In genomic region chr3:184332370-184333090, GRCh38 we compare ENCODE assay signal across 8 cellular contexts. TPM values are rescaled to one million over a fixed set of nuclear protein-coding genes. Genes with fewer than 3 reads are reported as not detected.
DNase-seq lines count a peak whose midpoint lies in the region; TF ChIP-seq lines count a peak whose summit lies in the region.

No MANE protein-coding gene starts in this region.

- H2AFZ ChIP-seq in trophoblast cell (ENCODE audit: insufficient read depth, low read length, poor library complexity) (no peak overlapping the region), OCI-LY7 (ENCODE audit: low read length) (no peak overlapping the region)

- peak overlapping the region; percentile 64 to 99 (median 85) for H3K27ac ChIP-seq in esophagus muscularis mucosa (replicated peaks in 1 of 4)
- H3K27ac ChIP-seq in trophoblast cell (ENCODE audit: low read depth, low read length) = peak overlapping the region; percentile 66
- H3K27ac ChIP-seq in OCI-LY7 (ENCODE audit: low read depth, low read length, poor library complexity, severe bottlenecking) = no peak overlapping the region

- H3K4me3 ChIP-seq in esophagus muscularis mucosa (no peak overlapping the region), trophoblast cell (ENCODE audit: low read depth, low read length) (no peak overlapping the region), OCI-LY7 (ENCODE audit: low read depth, low read length, poor library complexity, severe bottlenecking) (no peak overlapping the region)

- H2BK120ac ChIP-seq in trophoblast cell (ENCODE audit: insufficient read depth, low read length, poor library complexity) = no peak overlapping the region

- no TSS peak for BruUV-seq in OCI-LY7 (replicated peaks; lab: Mats Ljungman, UMichigan)

- H3K4me1 ChIP-seq in esophagus muscularis mucosa = peaks cover 18 to 40% (median 32%) of the 10 kb centered on the region in 4 donors
- H3K4me1 ChIP-seq in trophoblast cell (ENCODE audit: control insufficient read depth in 1 of 2, insufficient read depth in 2 of 2, low read length in 2 of 2) = peaks cover 28 to 33% of the 10 kb centered on the region in 2 experiments
- peaks cover 8% of the 10 kb centered on the region for H3K4me1 ChIP-seq in OCI-LY7 (ENCODE audit: insufficient read depth, low read length, poor library complexity, severe bottlenecking)

- DNase-seq in GM04504 (ENCODE audit: low read depth) (peak; percentile 76), SW 1271 (lab: John Stamatoyannopoulos, UW) (peak; percentile 75 to 87), esophagus muscularis mucosa (ENCODE audit: extremely low spot score) (no peak), trophoblast cell (peak; percentile 80 to 85), RPMI8226 (no peak), epidermal melanocyte (ENCODE audit: insufficient read length, low spot score) (no peak), OCI-LY7 (ENCODE audit: low spot score) (no peak), NCI-H526 (lab: John Stamatoyannopoulos, UW) (no peak)

- H3K4me2 ChIP-seq in trophoblast cell (ENCODE audit: low read length) = peak overlapping the region; percentile 25
- no peak overlapping the region for H3K4me2 ChIP-seq in OCI-LY7 (ENCODE audit: low read length)

- H4K20me1 ChIP-seq in OCI-LY7 (ENCODE audit: insufficient read depth, low read length) = peaks cover 4% of the 10 kb centered on the region; the same call in 1 of the 2 replicates

- H4K12ac ChIP-seq in trophoblast cell (ENCODE audit: low read depth, low read length) = no peak overlapping the region

- H3K27me3 ChIP-seq in esophagus muscularis mucosa (no peaks in the 10 kb centered on the region), trophoblast cell (ENCODE audit: insufficient read depth, low read length) (no peaks in the 10 kb centered on the region)

- TF ChIP-seq POLR2A in esophagus muscularis mucosa (IDR thresholded peaks at IDR 0.05; ENCODE audit: low read depth) = no peak

- no peak overlapping the region for H2AK5ac ChIP-seq in trophoblast cell (ENCODE audit: low read length)

- peaks cover 20% of the 10 kb centered on the region for H3K79me1 ChIP-seq in trophoblast cell (ENCODE audit: low read length)

- H4K91ac ChIP-seq in trophoblast cell (ENCODE audit: low read depth, low read length) = peak overlapping the region; percentile 50

- H3K9me2 ChIP-seq in OCI-LY7 (ENCODE audit: insufficient read depth, low read length) = no peaks in the 10 kb centered on the region

- H3K4ac ChIP-seq in trophoblast cell (ENCODE audit: low read depth, low read length) = no peak overlapping the region

- H3K79me2 ChIP-seq in trophoblast cell (ENCODE audit: control insufficient read depth, insufficient read depth, low read length, poor library complexity) = peaks cover 9% of the 10 kb centered on the region
- H3K79me2 ChIP-seq in OCI-LY7 (ENCODE audit: insufficient read depth, low read depth, low read length) = no peaks in the 10 kb centered on the region

- no peaks in the 10 kb centered on the region for H3K9me3 ChIP-seq in esophagus muscularis mucosa
- peaks cover 5% of the 10 kb centered on the region for H3K9me3 ChIP-seq in trophoblast cell (ENCODE audit: insufficient read depth, low read depth, low read length)
- H3K9me3 ChIP-seq in OCI-LY7 (ENCODE audit: low read length) = no peaks in the 10 kb centered on the region

- TF ChIP-seq EP300 in esophagus muscularis mucosa (IDR thresholded peaks at IDR 0.05) = no peak

- H3K18ac ChIP-seq in trophoblast cell (ENCODE audit: low read length) = peak overlapping the region; percentile 10

- WGBS in esophagus muscularis mucosa = 69% methylated on average over 10 of the region's 10 CpGs
- WGBS in trophoblast cell (ENCODE audit: extremely low coverage, insufficient coverage, insufficient read length) = no CpG with 5 or more reads among the region's 10 CpGs

- POLR2A ChIA-PET in OCI-LY7 (lab: Charles Lee) = no interaction called here

- H4K8ac ChIP-seq in trophoblast cell (ENCODE audit: low read depth, low read length) = no peak overlapping the region

- H2BK5ac ChIP-seq in trophoblast cell (ENCODE audit: low read depth, low read length, poor library complexity) = peak overlapping the region; percentile 49

- CTCF ChIA-PET in OCI-LY7 (lab: Charles Lee; ENCODE audit: unreplicated experiment) = no interaction called here

- intact Hi-C loops in esophagus muscularis mucosa (cut with DNase I) = no loop called here
- intact Hi-C loops in OCI-LY7 (cut with micrococcal nuclease; ENCODE audit: unreplicated experiment) = no loop called here

- H3K9ac ChIP-seq in trophoblast cell (ENCODE audit: low read length) = no peak overlapping the region

- no peak overlapping the region for H3K23ac ChIP-seq in trophoblast cell (ENCODE audit: low read length)

- no peak overlapping the region for H2BK12ac ChIP-seq in trophoblast cell (ENCODE audit: low read length)

- H3K14ac ChIP-seq in trophoblast cell (ENCODE audit: low read length) = peak overlapping the region; percentile 5

- peaks cover 55 to 79% (median 78%) of the 10 kb centered on the region in 4 donors for H3K36me3 ChIP-seq in esophagus muscularis mucosa
- peaks cover 53 to 66% of the 10 kb centered on the region in 2 experiments for H3K36me3 ChIP-seq in trophoblast cell (ENCODE audit: control insufficient read depth in 1 of 2, insufficient read depth in 2 of 2, low read length in 2 of 2)
- peaks cover 79% of the 10 kb centered on the region for H3K36me3 ChIP-seq in OCI-LY7 (ENCODE audit: insufficient read depth, low read length)

- no peak for TF ChIP-seq CTCF in esophagus muscularis mucosa (IDR thresholded peaks at IDR 0.05)
- no peak for TF ChIP-seq CTCF in OCI-LY7 (conservative IDR thresholded peaks at IDR 0.05; ENCODE audit: low read length)

RNA-seq across cellular contexts. Expression of gene FAM131A, which starts 4.9 kb away (rescaled TPM):
- total RNA-seq in esophagus muscularis mucosa = 10 to 100 TPM; 40.3 to 71.0 (median 59.9) TPM
- 25.1 and 28.3 TPM in 2 replicates for polyA plus RNA-seq in trophoblast cell (2013)
- 3.8 and 5.2 TPM in 2 replicates for total RNA-seq in OCI-LY7 (2014; rRNA removed; shearing (Covaris generic))
- 3.7 and 4.2 TPM in 2 replicates for total RNA-seq in OCI-LY7 (2022)

RNA-seq across cellular contexts. Expression of gene EIF4G1, which starts 18.1 kb away (rescaled TPM):
- total RNA-seq in esophagus muscularis mucosa (100 to 1,000 TPM; 291 to 418 (median 360) TPM), OCI-LY7 (2022) (350 and 412 TPM in 2 replicates)
- 441 and 461 TPM in 2 replicates for polyA plus RNA-seq in trophoblast cell (2013)
- 245 and 293 TPM in 2 replicates for total RNA-seq in OCI-LY7 (2014; rRNA removed; shearing (Covaris generic))

RNA-seq across cellular contexts. Expression of gene CLCN2, which starts 28.9 kb away (rescaled TPM):
- 1 to 10 TPM; 1.8 to 3.4 (median 2.7) TPM for total RNA-seq in esophagus muscularis mucosa
- 7.0 and 7.3 TPM in 2 replicates for polyA plus RNA-seq in trophoblast cell (2013)
- total RNA-seq in OCI-LY7 (2014; rRNA removed; shearing (Covaris generic)) = 4.2 and 8.5 TPM in 2 replicates
- total RNA-seq in OCI-LY7 (2022) = 14.2 and 15.0 TPM in 2 replicates

RNA-seq across cellular contexts. Expression of gene POLR2H, which starts 29.0 kb away (rescaled TPM):
- 10 to 100 TPM; 36.0 to 52.1 (median 40.4) TPM for total RNA-seq in esophagus muscularis mucosa
- polyA plus RNA-seq in trophoblast cell (2013) = 85.6 and 90.5 TPM in 2 replicates
- 62.5 and 85.8 TPM in 2 replicates for total RNA-seq in OCI-LY7 (2014; rRNA removed; shearing (Covaris generic))
- total RNA-seq in OCI-LY7 (2022) = 73.0 and 80.1 TPM in 2 replicates

RNA-seq across cellular contexts. Expression of gene PSMD2, which starts 33.5 kb away (rescaled TPM):
- total RNA-seq in esophagus muscularis mucosa = 100 to 1,000 TPM; 252 to 356 (median 274) TPM
- polyA plus RNA-seq in trophoblast cell (2013) = 221 and 224 TPM in 2 replicates
- 158 and 205 TPM in 2 replicates for total RNA-seq in OCI-LY7 (2014; rRNA removed; shearing (Covaris generic))
- 182 and 219 TPM in 2 replicates for total RNA-seq in OCI-LY7 (2022)

Comparison
In these comparisons a context has a peak if more than half of its experiments do, and no peak if none do; other contexts are left out.
1. DNase-seq: peak in GM04504 (single experiment), SW 1271 (2 of 2) and trophoblast cell (2 of 2); none in esophagus muscularis mucosa (single experiment), RPMI8226 (single experiment), epidermal melanocyte (single experiment), OCI-LY7 (single experiment) and NCI-H526 (0 of 2).
2. RNA of gene FAM131A, which starts 4.9 kb away (total RNA-seq): 40.3 to 71.0 TPM in esophagus muscularis mucosa; 3.7 to 5.2 TPM in OCI-LY7; every median in the first group is over 4 times any median in the second.